Comparison of ENCODE assay signal across 20 cellular contexts in the genomic region with DNA sequence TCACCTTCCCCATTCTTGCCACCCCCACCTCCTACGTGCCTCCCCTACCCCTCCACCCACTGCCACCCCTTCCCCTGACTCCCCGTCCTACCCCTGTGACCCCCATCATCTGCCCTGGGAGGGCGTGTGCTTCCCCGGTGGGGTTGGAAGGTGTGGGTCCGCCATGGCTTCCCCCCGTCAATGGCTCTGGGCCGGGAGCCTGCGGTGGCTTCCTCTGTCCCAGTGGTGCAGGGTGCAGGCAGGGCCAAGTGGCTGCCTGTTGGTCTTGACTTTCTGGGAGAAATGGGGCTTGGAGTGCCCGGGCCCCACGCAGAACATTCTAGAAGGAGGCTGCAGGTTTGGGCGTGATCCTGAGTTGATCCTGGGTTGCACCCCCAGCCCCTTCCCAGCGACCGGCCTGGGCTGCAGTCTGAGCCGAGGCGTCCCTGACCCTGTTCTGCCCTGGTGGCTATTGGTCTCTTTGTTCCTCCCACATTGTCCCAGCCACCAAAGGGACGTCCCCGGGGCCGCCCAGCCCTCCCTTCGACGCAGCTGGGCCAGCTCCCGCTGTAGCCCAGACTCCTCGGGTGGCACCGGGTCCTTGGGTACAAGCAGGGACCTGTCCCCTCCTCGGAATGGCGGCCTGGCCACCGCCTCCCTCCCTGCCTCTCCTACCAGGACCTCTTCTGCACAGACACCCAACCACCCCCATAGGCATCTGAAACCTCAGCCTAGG. TPM values are rescaled to one million over a fixed set of nuclear protein-coding genes. Genes with fewer than 3 reads are reported as not detected.
DNase-seq lines count a peak whose midpoint lies in the region; ATAC-seq, FAIRE-seq and TF ChIP-seq lines count a peak whose summit lies in the region.
"Had no signal": no experiment of that assay in that cellular context is flagged by ENCODE, and none has a peak within 500 bp of the region (broad histone marks: within the 10 kb centered on the region; RNA-seq: fewer than 3 reads in every experiment).

No MANE protein-coding gene starts in this region.

- H3K4ac ChIP-seq in H9 (ENCODE audit: low read depth, low read length) = no peak overlapping the region

- CTCF ChIA-PET in K562 (lab: Yijun Ruan, JAX; ENCODE audit: low intra/inter-chr PET ratio) = no interaction called here

- H2BK12ac ChIP-seq in H9 (ENCODE audit: insufficient read length, low read depth, low read length) = no peak overlapping the region

- no peak for TF ChIP-seq CTCF in H9 (conservative IDR thresholded peaks at IDR 0.05)
- no peak for TF ChIP-seq CTCF in K562 (IDR thresholded peaks at IDR 0.05 in 2 of 3, conservative IDR thresholded peaks at IDR 0.05 in 1 of 3; ENCODE audit: insufficient read depth in 2 of 3, low read depth in 1 of 3, low read length in 3 of 3)
- TF ChIP-seq CTCF in coronary artery (IDR thresholded peaks at IDR 0.05) = no peak

- H3K9me1 ChIP-seq in K562 (ENCODE audit: control insufficient read depth, insufficient read depth, low read length) = peaks cover 10% of the 10 kb centered on the region

- H2BK5ac ChIP-seq in H9 (ENCODE audit: insufficient read length, low read length) = no peak overlapping the region

- H2AFZ ChIP-seq in H9 (ENCODE audit: low read length) (no peak overlapping the region), K562 (ENCODE audit: low read depth, low read length) (no peak overlapping the region)

- no peaks in the 10 kb centered on the region for H3K4me1 ChIP-seq in H9 (ENCODE audit: insufficient read depth, low read length)
- H3K4me1 ChIP-seq in K562 (replicated peaks in 1 of 2; ENCODE audit: control insufficient read depth in 2 of 2, insufficient read depth in 2 of 2, low read length in 2 of 2) = peaks cover 0 to 96% of the 10 kb centered on the region in 2 experiments; a peak in 2 of 5 replicates

- H3K18ac ChIP-seq in H9 (ENCODE audit: insufficient read length, low read depth, low read length) = no peak overlapping the region

- H3K23me2 ChIP-seq in H9 (ENCODE audit: insufficient read length, low read depth, low read length, poor library complexity, severe bottlenecking) = no peaks in the 10 kb centered on the region

- peak overlapping the region in 2 of 3 experiments; percentile 39 to 76; a peak in 2 of 7 replicates for H3K27ac Mint-ChIP-seq in H9
- peak overlapping the region; percentile 65 for H3K27ac Mint-ChIP-seq in stimulated activated effector memory CD8-positive, alpha-beta T cell treated with anti-CD3 and anti-CD28 coated beads, Interleukin-12 subunit alpha, Interleukin-12 subunit beta, amount 100 ng/mL, for 72 hours
- H3K27ac Mint-ChIP-seq: activated CD4-positive, alpha-beta memory T cell treated with anti-CD3 and anti-CD28 coated beads, Interleukin-2, amount 10 ng/mL, durations not matched to agents 7 days and 5 days had no signal

- peaks cover 6 to 10% of the 10 kb centered on the region in 2 experiments; a peak in 3 of 4 replicates for H3K4me1 Mint-ChIP-seq in H9
- H3K4me1 Mint-ChIP-seq in stimulated activated effector memory CD8-positive, alpha-beta T cell treated with anti-CD3 and anti-CD28 coated beads, Interleukin-12 subunit alpha, Interleukin-12 subunit beta, amount 100 ng/mL, for 72 hours = peaks cover 10% of the 10 kb centered on the region
- H3K4me1 Mint-ChIP-seq: activated CD4-positive, alpha-beta memory T cell treated with anti-CD3 and anti-CD28 coated beads, Interleukin-2, amount 10 ng/mL, durations not matched to agents 7 days and 5 days had no signal

- no peak; the same call in 1 of the 2 replicates for TF ChIP-seq POLR2A in K562 (conservative IDR thresholded peaks at IDR 0.05)

- no peak overlapping the region for H3K4me3 ChIP-seq in K562
- no peak overlapping the region for H3K4me3 ChIP-seq in coronary artery
- H3K4me3 ChIP-seq: SK-N-MC, tibial artery had no signal

- no peaks in the 10 kb centered on the region for H3K9me3 Mint-ChIP-seq in H9
- no peaks in the 10 kb centered on the region for H3K9me3 Mint-ChIP-seq in stimulated activated effector memory CD8-positive, alpha-beta T cell treated with anti-CD3 and anti-CD28 coated beads, Interleukin-12 subunit alpha, Interleukin-12 subunit beta, amount 100 ng/mL, for 72 hours
- H3K9me3 Mint-ChIP-seq: activated CD4-positive, alpha-beta memory T cell treated with anti-CD3 and anti-CD28 coated beads, Interleukin-2, amount 10 ng/mL, durations not matched to agents 7 days and 5 days had no signal

- no peak overlapping the region; the same call in 1 of the 2 replicates for H3K14ac ChIP-seq in H9 (ENCODE audit: insufficient read depth, low read length)

- H2BK120ac ChIP-seq in H9 (ENCODE audit: low read depth, low read length, poor library complexity, severe bottlenecking) = no peak overlapping the region

- intact Hi-C loops in K562 (cut with micrococcal nuclease) = no loop called here

- H3K4me3 Mint-ChIP-seq in H9 = no peak overlapping the region; a peak in 1 of 5 replicates
- no peak overlapping the region for H3K4me3 Mint-ChIP-seq in stimulated activated effector memory CD8-positive, alpha-beta T cell treated with anti-CD3 and anti-CD28 coated beads, Interleukin-12 subunit alpha, Interleukin-12 subunit beta, amount 100 ng/mL, for 72 hours
- H3K4me3 Mint-ChIP-seq: activated CD4-positive, alpha-beta memory T cell treated with anti-CD3 and anti-CD28 coated beads, Interleukin-2, amount 10 ng/mL, durations not matched to agents 7 days and 5 days had no signal

- no peak overlapping the region for H2AK5ac ChIP-seq in H9 (ENCODE audit: insufficient read length, low read length)

- H4K5ac ChIP-seq in H9 (ENCODE audit: insufficient read length, low read depth, low read length) = no peak overlapping the region

- H3K79me1 ChIP-seq in H9 (ENCODE audit: insufficient read depth, low read depth, low read length, poor library complexity, severe bottlenecking) = peaks cover 6% of the 10 kb centered on the region

- POLR2A ChIA-PET in K562 (lab: Yijun Ruan, JAX) = interaction anchor here (1.2 to 1.3 kb wide), 2 partner anchors 11 to 33 kb away, joined by 3 to 4 read pairs; no protein-coding TSS in a partner anchor

- no TSS peak for BruUV-seq in K562 (replicated peaks; lab: Mats Ljungman, UMichigan)

- H3K27me3 ChIP-seq in H9 (ENCODE audit: insufficient read depth, low read length) (no peaks in the 10 kb centered on the region), K562 (ENCODE audit: control insufficient read depth in 2 of 2, insufficient read depth in 2 of 2, low read length in 2 of 2) (no peaks in the 10 kb centered on the region)
- H3K27me3 ChIP-seq: tibial artery had no signal

- H3K79me2 ChIP-seq in H9 (ENCODE audit: insufficient read depth, low read length) (peaks cover 2% of the 10 kb centered on the region; the same call in 1 of the 2 replicates), K562 (ENCODE audit: control insufficient read depth, insufficient read depth, low read length) (peaks cover 99% of the 10 kb centered on the region)

- no peak overlapping the region for H3K4me2 ChIP-seq in H9 (ENCODE audit: insufficient read depth, insufficient read length, low read length)
- no peak overlapping the region for H3K4me2 ChIP-seq in K562 (ENCODE audit: insufficient read depth, low read length)

- H3K9ac ChIP-seq in H9 (ENCODE audit: extremely low read depth, insufficient read length, low read length) = no peak overlapping the region
- H3K9ac ChIP-seq in K562 (ENCODE audit: insufficient read depth in 1 of 2, low read depth in 2 of 2, low read length in 2 of 2) = no peak overlapping the region

- H3K27ac ChIP-seq in H9 (ENCODE audit: insufficient read length, low read depth, low read length) (no peak overlapping the region), K562 (ENCODE audit: extremely low read depth, low read depth, low read length) (no peak overlapping the region), coronary artery (no peak overlapping the region)
- H3K27ac ChIP-seq: tibial artery had no signal

- H3K9me3 ChIP-seq in H9 (ENCODE audit: control insufficient read depth, low read depth, low read length) (no peaks in the 10 kb centered on the region), K562 (replicated peaks; ENCODE audit: control insufficient read depth, insufficient read depth, low read depth, low read length) (no peaks in the 10 kb centered on the region)
- H3K9me3 ChIP-seq: tibial artery had no signal

- no peak overlapping the region for H3K23ac ChIP-seq in H9 (ENCODE audit: insufficient read length, low read depth, low read length)

- no peak overlapping the region for H2BK15ac ChIP-seq in H9 (ENCODE audit: low read depth, low read length)

- no peak for ATAC-seq in K562
- ATAC-seq in left lobe of liver = peak; percentile 47
- ATAC-seq in stimulated activated effector memory CD8-positive, alpha-beta T cell treated with anti-CD3 and anti-CD28 coated beads, Interleukin-12 subunit alpha, Interleukin-12 subunit beta, amount 100 ng/mL, for 72 hours = no peak
- ATAC-seq in GM18519 (IDR thresholded peaks at IDR 0.05; ENCODE audit: low FRiP score, unreplicated experiment) = no peak

- H3T11ph ChIP-seq in H9 (ENCODE audit: low read length) = no peak overlapping the region

- WGBS in H9 (ENCODE audit: extremely low coverage, insufficient read length, low lambda C conversion rate) = no CpG with 5 or more reads among the region's 26 CpGs
- 88% methylated on average over 19 of the region's 26 CpGs for WGBS in K562 (ENCODE audit: insufficient coverage, low coverage, missing lambda C conversion rate)

- no peak for TF ChIP-seq RAD21 in K562 (CRISPR knock-in tag; conservative IDR thresholded peaks at IDR 0.05 in 1 of 2, IDR thresholded peaks at IDR 0.05 in 1 of 2)

- peaks cover 2 to 28% (median 15%) of the 10 kb centered on the region in 3 experiments; a peak in 5 of 7 replicates for H3K36me3 Mint-ChIP-seq in H9 (ENCODE audit: insufficient read depth in 1 of 3, low read depth in 3 of 3)
- H3K36me3 Mint-ChIP-seq in stimulated activated effector memory CD8-positive, alpha-beta T cell treated with anti-CD3 and anti-CD28 coated beads, Interleukin-12 subunit alpha, Interleukin-12 subunit beta, amount 100 ng/mL, for 72 hours = peaks cover 18% of the 10 kb centered on the region

- H3K27me3 Mint-ChIP-seq in H9 (ENCODE audit: low read depth) = no peaks in the 10 kb centered on the region
- H3K27me3 Mint-ChIP-seq: activated CD4-positive, alpha-beta memory T cell treated with anti-CD3 and anti-CD28 coated beads, Interleukin-2, amount 10 ng/mL, durations not matched to agents 7 days and 5 days had no signal

- H3K36me3 ChIP-seq in K562 (ENCODE audit: control insufficient read depth, insufficient read depth, low read length) = peaks cover 99% of the 10 kb centered on the region; the same call in 2 of the 3 replicates

- DNase-seq in H9 (no peak), K562 (ENCODE audit: extremely low read depth in 1 of 4, low spot score in 3 of 4) (no peak), left lobe of liver (ENCODE audit: low spot score) (peak; percentile 67), coronary artery (ENCODE audit: low spot score) (no peak)
- DNase-seq in stimulated activated effector memory CD8-positive, alpha-beta T cell treated with anti-CD3 and anti-CD28 coated beads, Interleukin-12 subunit alpha, Interleukin-12 subunit beta, amount 100 ng/mL, for 72 hours (ENCODE audit: low spot score in 2 of 2) = no peak
- no peak for DNase-seq in activated CD4-positive, alpha-beta T cell treated with anti-CD3 and anti-CD28 coated beads, Interleukin-2, amount 50 U/mL, for 48 hours
- DNase-seq: activated CD4-positive, alpha-beta memory T cell treated with anti-CD3 and anti-CD28 coated beads, Interleukin-2, amount 10 ng/mL, durations not matched to agents 7 days and 5 days; activated naive CD4-positive, alpha-beta T cell; activated T-cell treated with anti-CD3 and anti-CD28 coated beads for 4 hours; AML-193; amniotic stem cell; Calu3; central memory CD4-positive, alpha-beta T cell; effector CD4-positive, alpha-beta T cell; NCI-H1105; tibial artery had no signal

- no peak for TF ChIP-seq EP300 in K562 (IDR thresholded peaks at IDR 0.05; ENCODE audit: low read length)

- no peak overlapping the region for H4K91ac ChIP-seq in H9 (ENCODE audit: insufficient read length, low read depth, low read length)

- no peak overlapping the region for H3K56ac ChIP-seq in H9 (ENCODE audit: insufficient read length, low read depth, low read length)

- no peak overlapping the region for H2BK20ac ChIP-seq in H9 (ENCODE audit: low read depth, low read length, poor library complexity, severe bottlenecking)

- H4K8ac ChIP-seq in H9 (replicated peaks; ENCODE audit: insufficient read length, low read depth, low read length) = no peak overlapping the region

- FAIRE-seq in K562 (lab: Jason Lieb, UNC) = no peak
- FAIRE-seq: GM18507, RCC 7860 had no signal

- no peaks in the 10 kb centered on the region for H4K20me1 ChIP-seq in H9 (ENCODE audit: control insufficient read depth, insufficient read depth, insufficient read length)
- peaks cover 84% of the 10 kb centered on the region for H4K20me1 ChIP-seq in K562 (replicated peaks; ENCODE audit: control insufficient read depth, insufficient read depth, low read length)

- in situ Hi-C loops in K562 (cut with MboI) = no loop called here

RNA-seq across cellular contexts. Expression of a gene that starts 25.7 kb away (rescaled TPM):
- total RNA-seq in H9 (2021) (123 and 125 TPM in 2 replicates), K562 (2014; rRNA removed) (89.1 and 104 TPM in 2 replicates), K562 (2014; rRNA removed; fragmentation: Illumina TruSeq; extraction: Trizol) (40.9 and 41.8 TPM in 2 replicates), K562 (2015; rRNA removed; fragmentation: Illumina TruSeq; extraction: Trizol) (57.9 and 60.6 TPM in 2 replicates), K562 (2021) (208 and 244 TPM in 2 replicates), left lobe of liver (38.3 TPM)
- 692 and 1,066 TPM in 2 replicates for total RNA-seq in K562 (2011; cell fraction: chromatin; rRNA removed; ENCODE audit: low replicate concordance)
- total RNA-seq in K562 (2011; cell fraction: nucleolus; rRNA removed) = 409 and 435 TPM in 2 replicates
- 438 and 467 TPM in 2 replicates for total RNA-seq in K562 (2011; cell fraction: nucleoplasm; rRNA removed)
- polyA plus RNA-seq in K562 (2011; rRNA removed) (54.2 and 64.0 TPM in 2 replicates), K562 (2014; fragmentation: Illumina TruSeq; extraction: Trizol) (116 and 138 TPM in 2 replicates), K562 (2014; fragmentation: Nextera tagmentation; extraction: Ambion mirVana) (10 to 100 TPM; 12.2 to 15.8 TPM), K562 (2014; rRNA removed) (101 and 116 TPM in 2 replicates)
- 54.1 and 55.3 TPM in 2 replicates for polyA plus RNA-seq in K562 (2011; cell fraction: cytosol; rRNA removed)
- 210 and 277 TPM in 2 replicates for polyA plus RNA-seq in K562 (2011; cell fraction: nucleus; rRNA removed)
- 113 and 125 TPM in 2 replicates for polyA plus RNA-seq in K562 (2012)
- polyA minus RNA-seq in K562 (2011; rRNA and poly(A)+ RNA removed) = 61.1 and 68.8 TPM in 2 replicates
- 106 and 121 TPM in 2 replicates for polyA minus RNA-seq in K562 (2011; cell fraction: cytosol; rRNA and poly(A)+ RNA removed)
- polyA minus RNA-seq in K562 (2011; cell fraction: nucleus; rRNA and poly(A)+ RNA removed) = 117 and 133 TPM in 2 replicates

RNA-seq across cellular contexts. Expression of a gene that starts 49.9 kb away (rescaled TPM):
- total RNA-seq in H9 (2021) (52.7 and 53.2 TPM in 2 replicates), K562 (2014; rRNA removed) (42.0 and 44.2 TPM in 2 replicates), K562 (2014; rRNA removed; fragmentation: Illumina TruSeq; extraction: Trizol) (43.8 and 47.3 TPM in 2 replicates), K562 (2015; rRNA removed; fragmentation: Illumina TruSeq; extraction: Trizol) (39.4 and 40.4 TPM in 2 replicates), K562 (2021) (57.5 and 61.6 TPM in 2 replicates), left lobe of liver (0.88 TPM)
- 24.8 and 32.7 TPM in 2 replicates for total RNA-seq in K562 (2011; cell fraction: chromatin; rRNA removed; ENCODE audit: low replicate concordance)
- total RNA-seq in K562 (2011; cell fraction: nucleolus; rRNA removed) = 24.2 and 24.5 TPM in 2 replicates
- 23.2 and 33.3 TPM in 2 replicates for total RNA-seq in K562 (2011; cell fraction: nucleoplasm; rRNA removed)
- polyA plus RNA-seq in K562 (2011; rRNA removed) (38.4 and 44.6 TPM in 2 replicates), K562 (2014; fragmentation: Illumina TruSeq; extraction: Trizol) (41.4 and 49.8 TPM in 2 replicates), K562 (2014; fragmentation: Nextera tagmentation; extraction: Ambion mirVana) (10 to 100 TPM; 61.3 to 76.2 TPM), K562 (2014; rRNA removed) (42.3 and 42.9 TPM in 2 replicates)
- polyA plus RNA-seq in K562 (2011; cell fraction: cytosol; rRNA removed) = 27.8 and 34.2 TPM in 2 replicates
- 15.7 and 20.5 TPM in 2 replicates for polyA plus RNA-seq in K562 (2011; cell fraction: nucleus; rRNA removed)
- polyA plus RNA-seq in K562 (2012) = 26.1 and 33.8 TPM in 2 replicates
- polyA minus RNA-seq in K562 (2011; rRNA and poly(A)+ RNA removed) = 25.6 and 28.3 TPM in 2 replicates
- 13.6 and 17.8 TPM in 2 replicates for polyA minus RNA-seq in K562 (2011; cell fraction: cytosol; rRNA and poly(A)+ RNA removed)
- 10.2 and 13.2 TPM in 2 replicates for polyA minus RNA-seq in K562 (2011; cell fraction: nucleus; rRNA and poly(A)+ RNA removed)

Comparison
In these comparisons a context has a peak if more than half of its experiments do, and no peak if none do; other contexts are left out.
1. RNA of a gene that starts 49.9 kb away (total RNA-seq): 52.7 to 53.2 TPM in H9 and 23.2 to 61.6 TPM in K562; 0.88 TPM in left lobe of liver (single experiment); every median in the first group is over 10 times any median in the second.